16 cellular contexts compared by ENCODE assay signal in the genomic region with DNA sequence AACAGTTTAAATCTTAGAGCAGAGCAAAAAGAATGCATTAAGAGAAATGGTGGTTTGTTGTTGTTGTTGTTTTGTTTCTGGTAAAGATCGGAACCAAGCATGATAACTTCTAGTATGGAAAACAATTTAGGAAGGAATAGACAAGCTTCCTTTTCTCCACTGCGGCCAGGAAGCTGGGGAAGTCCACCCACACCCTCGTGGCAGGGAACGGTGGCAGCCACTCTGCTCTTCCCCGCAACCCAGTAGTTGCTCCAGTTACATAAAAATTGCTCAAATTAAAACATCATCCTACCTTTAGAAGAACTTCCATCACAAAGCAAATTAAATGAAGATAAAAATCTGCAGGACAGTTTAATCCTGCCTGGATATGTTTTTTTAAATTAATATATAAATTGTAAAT.
DNase-seq lines count a peak whose midpoint lies in the region; ATAC-seq and TF ChIP-seq lines count a peak whose summit lies in the region.
"Had no signal": no experiment of that assay in that cellular context is flagged by ENCODE, and none has a peak within 500 bp of the region (broad histone marks: within the 10 kb centered on the region; RNA-seq: fewer than 3 reads in every experiment).

No MANE protein-coding gene starts in this region.

- H3K27ac Mint-ChIP-seq in Caco-2 (ENCODE audit: unreplicated experiment) = peak overlapping the region; percentile 25
- H3K27ac Mint-ChIP-seq in CD4-positive, alpha-beta memory T cell = peak overlapping the region in 1 of 7 donors; percentile 13

- CTCF ChIA-PET in Caco-2 (lab: Charles Lee) = no interaction called here
- CTCF ChIA-PET in CD4-positive, alpha-beta memory T cell (lab: Charles Lee; ENCODE audit: partially characterized antibody) = interaction anchor here (1.1 to 1.5 kb wide), 2 partner anchors 57 to 129 kb away, joined by 3 read pairs; no protein-coding TSS in a partner anchor

- H3K4me3 ChIP-seq in Caco-2 (ENCODE audit: low read depth, low read length) (no peak overlapping the region), brain microvascular endothelial cell (ENCODE audit: low read depth, low read length) (no peak overlapping the region), skeletal muscle satellite cell (ENCODE audit: low read length) (peak overlapping the region; percentile 25)
- H3K4me3 ChIP-seq in CD4-positive, alpha-beta memory T cell (ENCODE audit: low read length in 2 of 2) = no peak overlapping the region

- DNase-seq in Caco-2 (no peak), brain microvascular endothelial cell (no peak), left lobe of liver (ENCODE audit: low spot score) (no peak), midbrain (lab: John Stamatoyannopoulos, UW) (no peak), NCI-H187 treated with DMSO at 0.1 percent for 48 hours (lab: John Stamatoyannopoulos, UW) (no peak)
- no peak for DNase-seq in CD4-positive, alpha-beta memory T cell
- DNase-seq: activated CD4-positive, alpha-beta T cell treated with anti-CD3 and anti-CD28 coated beads, Interleukin-2, amount 50 U/mL, for 48 hours; activated gamma-delta T cell; NCI-H1092 treated with DMSO at 0.1 percent for 48 hours; NCI-H446; PC-3; stimulated activated CD8-positive, alpha-beta memory T cell treated with anti-CD3 and anti-CD28 coated beads, Interleukin-4, amount 100 ng/mL, for 48 hours had no signal

- H3K27me3 ChIP-seq in Caco-2 (replicated peaks; ENCODE audit: control insufficient read depth, insufficient read depth, low read length) = no peaks in the 10 kb centered on the region
- no peaks in the 10 kb centered on the region for H3K27me3 ChIP-seq in brain microvascular endothelial cell (replicated peaks)
- no peaks in the 10 kb centered on the region for H3K27me3 ChIP-seq in skeletal muscle satellite cell (ENCODE audit: control insufficient read depth, insufficient read depth, low read length)
- no peaks in the 10 kb centered on the region for H3K27me3 ChIP-seq in CD4-positive, alpha-beta memory T cell (ENCODE audit: insufficient read depth, low read length)

- POLR2A ChIA-PET in Caco-2 (lab: Charles Lee) = no interaction called here
- POLR2A ChIA-PET in CD4-positive, alpha-beta memory T cell (lab: Charles Lee; ENCODE audit: partially characterized antibody) = no interaction called here

- peaks cover 18% of the 10 kb centered on the region for H3K4me1 Mint-ChIP-seq in Caco-2 (ENCODE audit: low read depth, unreplicated experiment)
- H3K4me1 Mint-ChIP-seq in CD4-positive, alpha-beta memory T cell = peaks cover 62 to 93% (median 79%) of the 10 kb centered on the region in 4 donors

- no peaks in the 10 kb centered on the region for H3K27me3 Mint-ChIP-seq in Caco-2 (ENCODE audit: insufficient read depth, unreplicated experiment)
- H3K27me3 Mint-ChIP-seq in CD4-positive, alpha-beta memory T cell = no peaks in the 10 kb centered on the region

- ATAC-seq in left lobe of liver = peak; percentile 24
- no peak for ATAC-seq in GM18909 (IDR thresholded peaks at IDR 0.05; ENCODE audit: poor library complexity, unreplicated experiment)
- ATAC-seq: HCT116, PC-3 had no signal

- intact Hi-C loops in Caco-2 (cut with micrococcal nuclease; ENCODE audit: unreplicated experiment) = no loop called here
- intact Hi-C loops in CD4-positive, alpha-beta memory T cell (cut with micrococcal nuclease) = no loop called here

- 0 out of 2 replicates have a peak, but pooled peaks cover 3% of the 10 kb centered on the region for H3K4me1 ChIP-seq in Caco-2
- H3K4me1 ChIP-seq in skeletal muscle satellite cell (ENCODE audit: control insufficient read depth, insufficient read depth, low read length) = peaks cover 85% of the 10 kb centered on the region
- peaks cover 77% of the 10 kb centered on the region for H3K4me1 ChIP-seq in CD4-positive, alpha-beta memory T cell (ENCODE audit: insufficient read depth, low read length)

- TF ChIP-seq CTCF in Caco-2 (IDR thresholded peaks at IDR 0.05; ENCODE audit: insufficient read depth in 1 of 2, low read depth in 1 of 2, low read length in 1 of 2, severe bottlenecking in 1 of 2, unreplicated experiment in 1 of 2) (no peak), brain microvascular endothelial cell (IDR thresholded peaks at IDR 0.05; ENCODE audit: low read depth, low read length, missing control alignments) (no peak)

- no peak overlapping the region for H3K4me3 Mint-ChIP-seq in Caco-2 (ENCODE audit: unreplicated experiment)
- peak overlapping the region in 2 of 8 donors; percentile 11 to 20 for H3K4me3 Mint-ChIP-seq in CD4-positive, alpha-beta memory T cell
- H3K4me3 Mint-ChIP-seq: neural crest cell had no signal

- H3K4me2 ChIP-seq in skeletal muscle satellite cell (ENCODE audit: low read length) = peak overlapping the region; percentile 42

- H3K27ac ChIP-seq in brain microvascular endothelial cell = peak overlapping the region; percentile 6
- H3K27ac ChIP-seq in CD4-positive, alpha-beta memory T cell (ENCODE audit: low read depth, low read length) = no peak overlapping the region

- H3K9ac ChIP-seq in skeletal muscle satellite cell (ENCODE audit: low read depth, low read length) = peak overlapping the region; percentile 71

- H3K9me3 ChIP-seq in Caco-2 (no peaks in the 10 kb centered on the region), skeletal muscle satellite cell (replicated peaks; ENCODE audit: low read length) (no peaks in the 10 kb centered on the region)
- H3K9me3 ChIP-seq in CD4-positive, alpha-beta memory T cell (ENCODE audit: control insufficient read depth in 1 of 2, low read length in 2 of 2) = no peaks in the 10 kb centered on the region

- no TSS peak for BruUV-seq in Caco-2 (replicated peaks; lab: Mats Ljungman, UMichigan)

- H3K36me3 ChIP-seq in Caco-2 (ENCODE audit: control insufficient read depth, insufficient read depth, low read length) (no peaks in the 10 kb centered on the region), brain microvascular endothelial cell (replicated peaks) (no peaks in the 10 kb centered on the region), skeletal muscle satellite cell (ENCODE audit: insufficient read depth, low read length) (peaks cover 10% of the 10 kb centered on the region)
- H3K36me3 ChIP-seq in CD4-positive, alpha-beta memory T cell (ENCODE audit: insufficient read depth, low read length) = no peaks in the 10 kb centered on the region

- peaks cover 9% of the 10 kb centered on the region for H3K36me3 Mint-ChIP-seq in Caco-2 (ENCODE audit: insufficient read depth, unreplicated experiment)
- peaks cover 0 to 1% of the 10 kb centered on the region in 2 donors for H3K36me3 Mint-ChIP-seq in CD4-positive, alpha-beta memory T cell

- no peaks in the 10 kb centered on the region for H3K9me3 Mint-ChIP-seq in Caco-2 (ENCODE audit: unreplicated experiment)
- H3K9me3 Mint-ChIP-seq in CD4-positive, alpha-beta memory T cell = no peaks in the 10 kb centered on the region
- H3K9me3 Mint-ChIP-seq: neural crest cell had no signal

- in situ Hi-C loops in brain microvascular endothelial cell (cut with HindIII; ENCODE audit: low pct_ligation_motif_present, low sequenced_read_pairs) = no loop called here
